16 cellular contexts compared by ENCODE assay signal in the genomic region with DNA sequence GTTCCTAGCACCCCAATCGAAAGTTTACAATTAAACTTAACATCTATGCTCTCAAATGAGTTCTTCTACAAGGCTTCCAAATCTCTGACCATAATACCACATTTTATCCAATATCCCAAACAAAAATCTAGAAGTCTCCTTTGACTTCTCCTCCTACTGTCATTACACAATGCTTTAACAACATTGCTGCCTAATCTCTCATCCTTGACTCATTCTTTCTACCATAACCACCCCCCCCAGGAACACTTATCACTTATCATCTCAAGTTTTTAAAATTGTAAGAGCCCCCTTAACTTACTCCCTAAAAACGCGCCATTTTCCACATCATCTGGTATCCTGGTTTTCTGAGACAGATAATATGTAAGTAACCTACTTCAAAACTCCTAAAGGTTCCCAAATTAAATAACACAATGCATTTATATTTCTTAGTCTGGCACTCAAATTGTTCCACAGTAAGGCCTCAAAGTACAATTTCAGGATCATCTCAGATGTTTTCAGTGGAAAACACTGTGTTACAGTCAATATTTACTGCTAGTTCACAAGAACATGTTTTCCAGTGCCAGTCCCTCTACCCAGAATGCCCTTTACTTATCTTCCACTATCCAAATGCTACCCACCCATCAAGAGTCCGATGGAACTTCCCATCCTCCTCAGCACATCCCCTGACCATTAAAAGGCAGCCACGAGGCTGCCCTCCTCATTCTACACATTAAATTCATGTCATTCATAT.
DNase-seq lines count a peak whose midpoint lies in the region; ATAC-seq and TF ChIP-seq lines count a peak whose summit lies in the region.
"Had no signal": no experiment of that assay in that cellular context is flagged by ENCODE, and none has a peak within 500 bp of the region (broad histone marks: within the 10 kb centered on the region; RNA-seq: fewer than 3 reads in every experiment).

No MANE protein-coding gene starts in this region.

- peaks cover 6% of the 10 kb centered on the region for H3K9me3 Mint-ChIP-seq in Calu3 (ENCODE audit: low read depth, unreplicated experiment)
- peaks cover 0 to 5% (median 0%) of the 10 kb centered on the region in 7 donors for H3K9me3 Mint-ChIP-seq in naive B cell
- H3K9me3 Mint-ChIP-seq: stimulated activated effector memory CD8-positive, alpha-beta T cell treated with anti-CD3 and anti-CD28 coated beads, Interleukin-12 subunit alpha, Interleukin-12 subunit beta, amount 100 ng/mL, for 72 hours; WTC11 had no signal

- H3K9me3 ChIP-seq in PC-3 (ENCODE audit: low read length), result no peaks in the 10 kb centered on the region
- H3K9me3 ChIP-seq: colonic mucosa had no signal

- TF ChIP-seq CTCF in Calu3 (IDR thresholded peaks at IDR 0.05; ENCODE audit: unreplicated experiment), result no peak
- no peak for TF ChIP-seq CTCF in PC-3 (conservative IDR thresholded peaks at IDR 0.05; ENCODE audit: low read depth, low read length)
- no peak for TF ChIP-seq CTCF in lower leg skin (IDR thresholded peaks at IDR 0.05)

- no peaks in the 10 kb centered on the region for H3K36me3 ChIP-seq in PC-3 (ENCODE audit: low read depth, low read length)
- H3K36me3 ChIP-seq: colonic mucosa had no signal

- no peak for DNase-seq in Calu3
- DNase-seq in PC-3, result peak; percentile 40
- DNase-seq in epithelial cell of prostate (ENCODE audit: low read depth, low spot score), result no peak
- DNase-seq in naive B cell, result no peak
- no peak for DNase-seq in lower leg skin (ENCODE audit: low spot score in 2 of 2)
- no peak for DNase-seq in activated CD4-positive, alpha-beta T cell treated with anti-CD3 and anti-CD28 coated beads for 1 hour
- DNase-seq: activated naive CD8-positive, alpha-beta T cell treated with anti-CD3 and anti-CD28 coated beads, Interleukin-2, amount 10 ng/mL, durations not matched to agents 7 days and 5 days; colonic mucosa; immature natural killer cell; stimulated activated CD4-positive, alpha-beta T cell treated with anti-CD3 and anti-CD28 coated beads, Interleukin-2, amount 100 ng/mL, for 48 hours had no signal

- H3K4me3 Mint-ChIP-seq in Calu3 (ENCODE audit: low read depth, unreplicated experiment) (peak overlapping the region; percentile 4), naive B cell (no peak overlapping the region)
- H3K4me3 Mint-ChIP-seq: activated naive CD8-positive, alpha-beta T cell treated with anti-CD3 and anti-CD28 coated beads, Interleukin-2, amount 10 ng/mL, durations not matched to agents 7 days and 5 days; immature natural killer cell; stimulated activated effector memory CD8-positive, alpha-beta T cell treated with anti-CD3 and anti-CD28 coated beads, Interleukin-12 subunit alpha, Interleukin-12 subunit beta, amount 100 ng/mL, for 72 hours; WTC11 had no signal

- H3K4me2 ChIP-seq in PC-3 (ENCODE audit: low read length), result peak overlapping the region; percentile 53

- intact Hi-C loops in Calu3 (cut with micrococcal nuclease; ENCODE audit: unreplicated experiment) (no loop called here), PC-3 (cut with micrococcal nuclease) (no loop called here), lower leg skin (cut with DNase I; ENCODE audit: low total_unique reads) (no loop called here)

- no peak overlapping the region for H2AFZ ChIP-seq in PC-3 (ENCODE audit: low read length)

- peak overlapping the region; percentile 47 for H3K27ac Mint-ChIP-seq in Calu3 (ENCODE audit: unreplicated experiment)
- H3K27ac Mint-ChIP-seq in naive B cell, result peak overlapping the region in 4 of 6 donors; percentile 12 to 51 (median 22)
- H3K27ac Mint-ChIP-seq: activated naive CD8-positive, alpha-beta T cell treated with anti-CD3 and anti-CD28 coated beads, Interleukin-2, amount 10 ng/mL, durations not matched to agents 7 days and 5 days; immature natural killer cell; stimulated activated effector memory CD8-positive, alpha-beta T cell treated with anti-CD3 and anti-CD28 coated beads, Interleukin-12 subunit alpha, Interleukin-12 subunit beta, amount 100 ng/mL, for 72 hours had no signal

- H3K4me1 Mint-ChIP-seq in Calu3 (ENCODE audit: low read depth, unreplicated experiment), result peaks cover 70% of the 10 kb centered on the region
- H3K4me1 Mint-ChIP-seq in naive B cell, result peaks cover 23 to 33% (median 31%) of the 10 kb centered on the region in 3 donors
- H3K4me1 Mint-ChIP-seq: stimulated activated effector memory CD8-positive, alpha-beta T cell treated with anti-CD3 and anti-CD28 coated beads, Interleukin-12 subunit alpha, Interleukin-12 subunit beta, amount 100 ng/mL, for 72 hours had no signal

- POLR2A ChIA-PET in PC-3 (lab: Charles Lee; ENCODE audit: unreplicated experiment), result no interaction called here

- ATAC-seq in PC-3 (peak; percentile 18; the same call in 1 of the 2 replicates), naive B cell (ENCODE audit: low read depth in 2 of 2) (no peak), HG03457 (IDR thresholded peaks at IDR 0.05; ENCODE audit: unreplicated experiment) (no peak), GM18870 (IDR thresholded peaks at IDR 0.05; ENCODE audit: unreplicated experiment) (no peak)
- ATAC-seq: HCT116; stimulated activated effector memory CD8-positive, alpha-beta T cell treated with anti-CD3 and anti-CD28 coated beads, Interleukin-12 subunit alpha, Interleukin-12 subunit beta, amount 100 ng/mL, for 72 hours; WTC11 had no signal

- H3K79me2 ChIP-seq in PC-3 (ENCODE audit: low read length), result no peaks in the 10 kb centered on the region

- H3K27ac ChIP-seq in PC-3 (ENCODE audit: low read length) (peak overlapping the region; percentile 18; the same call in 1 of the 2 replicates), epithelial cell of prostate (peak overlapping the region; percentile 45)
- H3K27ac ChIP-seq: C4-2B, colonic mucosa had no signal

- no peaks in the 10 kb centered on the region for H4K20me1 ChIP-seq in PC-3 (ENCODE audit: low read length)

- no peak for TF ChIP-seq POLR2A in lower leg skin (IDR thresholded peaks at IDR 0.05)

- no peaks in the 10 kb centered on the region for H3K9me2 ChIP-seq in PC-3 (replicated peaks; ENCODE audit: low read length)

- H3K27me3 ChIP-seq in PC-3 (ENCODE audit: low read length), result no peaks in the 10 kb centered on the region
- H3K27me3 ChIP-seq: colonic mucosa had no signal

- H3K36me3 Mint-ChIP-seq in Calu3 (ENCODE audit: insufficient read depth, unreplicated experiment), result peaks cover 24% of the 10 kb centered on the region
- H3K36me3 Mint-ChIP-seq in naive B cell, result peaks cover 18 to 27% of the 10 kb centered on the region in 2 donors
- H3K36me3 Mint-ChIP-seq: immature natural killer cell; stimulated activated effector memory CD8-positive, alpha-beta T cell treated with anti-CD3 and anti-CD28 coated beads, Interleukin-12 subunit alpha, Interleukin-12 subunit beta, amount 100 ng/mL, for 72 hours; WTC11 had no signal

- H3F3A ChIP-seq in PC-3 (ENCODE audit: low read length, unreplicated experiment), result no peaks in the 10 kb centered on the region

- peaks cover 31% of the 10 kb centered on the region for H3K4me1 ChIP-seq in PC-3 (ENCODE audit: insufficient read depth, low read length)
- H3K4me1 ChIP-seq: colonic mucosa had no signal

- CTCF ChIA-PET in Calu3 (lab: Charles Lee), result interaction anchor here (0.9 kb wide), 1 partner anchor 87 kb away, joined by 3 read pairs; no protein-coding TSS in a partner anchor
- CTCF ChIA-PET in PC-3 (lab: Charles Lee), result no interaction called here

- H3K4me3 ChIP-seq in PC-3 (ENCODE audit: low read length), result no peak overlapping the region
- no peak overlapping the region for H3K4me3 ChIP-seq in lower leg skin (ENCODE audit: low read depth, poor library complexity, severe bottlenecking)
- H3K4me3 ChIP-seq: colonic mucosa had no signal

- H3K9ac ChIP-seq in PC-3 (ENCODE audit: low read length), result no peak overlapping the region

- H3K27me3 Mint-ChIP-seq in Calu3 (ENCODE audit: unreplicated experiment) (no peaks in the 10 kb centered on the region), naive B cell (no peaks in the 10 kb centered on the region)
- H3K27me3 Mint-ChIP-seq: activated naive CD8-positive, alpha-beta T cell treated with anti-CD3 and anti-CD28 coated beads, Interleukin-2, amount 10 ng/mL, durations not matched to agents 7 days and 5 days had no signal

- WGBS in lower leg skin, 2 donors, result 80 to 82% methylated on average over 5 of the region's 5 CpGs

- BruUV-seq in Calu3 (replicated peaks; lab: Mats Ljungman, UMichigan) (no TSS peak), PC-3 (replicated peaks; lab: Mats Ljungman, UMichigan) (no TSS peak)
